8 cellular contexts compared by ENCODE assay signal in genomic region chr6:106515582-106515981, GRCh38.
A peak's percentile ranks its signal among the peaks of the same experiment; 100 is the strongest.
DNase-seq lines count a peak whose midpoint lies in the region; ATAC-seq and TF ChIP-seq lines count a peak whose summit lies in the region.
"Not testable (repeated sequence)": the region's sequence is repeated elsewhere in the genome, so short reads cannot be mapped to it uniquely, and the experiment has no call there.

No MANE protein-coding gene starts in this region.

- not testable (repeated sequence) for BruUV-seq in PC-9 (replicated peaks; lab: Mats Ljungman, UMichigan)

- peak overlapping the region; percentile 90; the same call in 1 of the 2 replicates for H3K4me2 ChIP-seq in PC-9

- not testable (repeated sequence) for H3K9me3 Mint-ChIP-seq in activated CD4-positive, alpha-beta T cell treated with anti-CD3 and anti-CD28 coated beads, Interleukin-2, amount 10 ng/mL, durations not matched to agents 7 days and 5 days; activated naive CD8-positive, alpha-beta T cell treated with anti-CD3 and anti-CD28 coated beads, Interleukin-2, amount 10 ng/mL, durations not matched to agents 7 days and 5 days; stimulated activated naive CD8-positive, alpha-beta T cell treated with anti-CD3 and anti-CD28 coated beads, Interleukin-15, amount 100 ng/mL, for 72 hours

- peaks cover 11% of the 10 kb centered on the region for H3K36me3 Mint-ChIP-seq in activated CD4-positive, alpha-beta T cell treated with anti-CD3 and anti-CD28 coated beads, Interleukin-2, amount 10 ng/mL, durations not matched to agents 7 days and 5 days (ENCODE audit: low read depth)
- H3K36me3 Mint-ChIP-seq in activated naive CD8-positive, alpha-beta T cell treated with anti-CD3 and anti-CD28 coated beads, Interleukin-2, amount 10 ng/mL, durations not matched to agents 7 days and 5 days = not testable (repeated sequence)

- not testable (repeated sequence) for H3K9me3 ChIP-seq in PC-9 (ENCODE audit: insufficient read depth, low read depth); muscle layer of duodenum (ENCODE audit: control insufficient read depth in 1 of 2, low read length in 2 of 2)

- H4K20me1 ChIP-seq in PC-9 (ENCODE audit: insufficient read depth) = not testable (repeated sequence)

- H3K27ac ChIP-seq in ACC112 (ENCODE audit: low read depth, low read length) (0 out of 2 replicates have a peak overlapping the region, but pooled peaks have one; percentile 5), epithelial cell of prostate (peak overlapping the region; percentile 75), muscle layer of duodenum (ENCODE audit: low read length) (peak overlapping the region; percentile 82)
- not testable (repeated sequence) for H3K27ac ChIP-seq in PC-9

- peak overlapping the region; percentile 86 for H3K4me3 ChIP-seq in ACC112 (ENCODE audit: low read depth, low read length)
- H3K4me3 ChIP-seq in GM06990 (replicated peaks; ENCODE audit: low read depth, low read length) = peak overlapping the region; percentile 38; the same call in 1 of the 2 replicates
- H3K4me3 ChIP-seq in PC-9 = not testable (repeated sequence)
- peak overlapping the region in 1 of 2 donors; percentile 62 for H3K4me3 ChIP-seq in muscle layer of duodenum (ENCODE audit: low read depth in 1 of 2, low read length in 2 of 2)

- H3K27ac Mint-ChIP-seq in activated CD4-positive, alpha-beta T cell treated with anti-CD3 and anti-CD28 coated beads, Interleukin-2, amount 10 ng/mL, durations not matched to agents 7 days and 5 days = peak overlapping the region; percentile 50
- not testable (repeated sequence) for H3K27ac Mint-ChIP-seq in activated naive CD8-positive, alpha-beta T cell treated with anti-CD3 and anti-CD28 coated beads, Interleukin-2, amount 10 ng/mL, durations not matched to agents 7 days and 5 days; stimulated activated naive CD8-positive, alpha-beta T cell treated with anti-CD3 and anti-CD28 coated beads, Interleukin-15, amount 100 ng/mL, for 72 hours

- CTCF ChIA-PET in PC-9 (lab: Charles Lee) = interaction anchor here (0.6 kb wide), 1 partner anchor 1198 kb away, joined by 4 read pairs; no protein-coding TSS in a partner anchor
- CTCF ChIA-PET in activated CD4-positive, alpha-beta T cell treated with anti-CD3 and anti-CD28 coated beads, Interleukin-2, amount 10 ng/mL, durations not matched to agents 7 days and 5 days (lab: Charles Lee) = interaction anchor here (0.6 kb wide), 1 partner anchor 826 kb away, joined by 3 read pairs; no protein-coding TSS in a partner anchor

- not testable (repeated sequence) for ATAC-seq in activated naive CD8-positive, alpha-beta T cell treated with anti-CD3 and anti-CD28 coated beads, Interleukin-2, amount 10 ng/mL, durations not matched to agents 7 days and 5 days (ENCODE audit: low read depth); stimulated activated naive CD8-positive, alpha-beta T cell treated with anti-CD3 and anti-CD28 coated beads, Interleukin-15, amount 100 ng/mL, for 72 hours

- H3K4me1 ChIP-seq in ACC112 (ENCODE audit: control insufficient read depth, insufficient read depth, low read length, unreplicated experiment) (peaks cover 37% of the 10 kb centered on the region), PC-9 (replicated peaks; ENCODE audit: insufficient read depth) (peaks cover 52% of the 10 kb centered on the region), muscle layer of duodenum (ENCODE audit: control insufficient read depth in 1 of 2, insufficient read depth in 2 of 2, low read length in 2 of 2) (peaks cover 6 to 16% of the 10 kb centered on the region in 2 donors)

- not testable (repeated sequence) for H3K27me3 Mint-ChIP-seq in activated CD4-positive, alpha-beta T cell treated with anti-CD3 and anti-CD28 coated beads, Interleukin-2, amount 10 ng/mL, durations not matched to agents 7 days and 5 days; activated naive CD8-positive, alpha-beta T cell treated with anti-CD3 and anti-CD28 coated beads, Interleukin-2, amount 10 ng/mL, durations not matched to agents 7 days and 5 days; stimulated activated naive CD8-positive, alpha-beta T cell treated with anti-CD3 and anti-CD28 coated beads, Interleukin-15, amount 100 ng/mL, for 72 hours

- H3K9me2 ChIP-seq in PC-9 (ENCODE audit: insufficient read depth) = not testable (repeated sequence)

- POLR2A ChIA-PET in PC-9 (lab: Charles Lee; ENCODE audit: unreplicated experiment) = interaction anchor here (0.6 kb wide), 1 partner anchor 12 kb away, joined by 11 read pairs; no protein-coding TSS in a partner anchor
- POLR2A ChIA-PET in activated CD4-positive, alpha-beta T cell treated with anti-CD3 and anti-CD28 coated beads, Interleukin-2, amount 10 ng/mL, durations not matched to agents 7 days and 5 days (lab: Charles Lee); activated naive CD8-positive, alpha-beta T cell treated with anti-CD3 and anti-CD28 coated beads, Interleukin-2, amount 10 ng/mL, durations not matched to agents 7 days and 5 days (lab: Charles Lee): not testable (repeated sequence)

- H3K79me2 ChIP-seq in ACC112 (ENCODE audit: control insufficient read depth, insufficient read depth, low read length, unreplicated experiment) = peaks cover 59% of the 10 kb centered on the region
- not testable (repeated sequence) for H3K79me2 ChIP-seq in PC-9 (ENCODE audit: low read depth)

- DNase-seq in GM06990 (ENCODE audit: extremely low read depth, insufficient read length); PC-9; activated CD4-positive, alpha-beta T cell treated with anti-CD3 and anti-CD28 coated beads, Interleukin-2, amount 10 ng/mL, durations not matched to agents 7 days and 5 days; activated naive CD8-positive, alpha-beta T cell treated with anti-CD3 and anti-CD28 coated beads, Interleukin-2, amount 10 ng/mL, durations not matched to agents 7 days and 5 days; epithelial cell of prostate (ENCODE audit: low read depth, low spot score); stimulated activated naive CD8-positive, alpha-beta T cell treated with anti-CD3 and anti-CD28 coated beads, Interleukin-15, amount 100 ng/mL, for 72 hours: not testable (repeated sequence)

- peaks cover 27% of the 10 kb centered on the region for H3F3A ChIP-seq in PC-9 (ENCODE audit: insufficient read depth, low read depth)

- peak overlapping the region; percentile 94 for H3K4me3 Mint-ChIP-seq in activated CD4-positive, alpha-beta T cell treated with anti-CD3 and anti-CD28 coated beads, Interleukin-2, amount 10 ng/mL, durations not matched to agents 7 days and 5 days
- H3K4me3 Mint-ChIP-seq in activated naive CD8-positive, alpha-beta T cell treated with anti-CD3 and anti-CD28 coated beads, Interleukin-2, amount 10 ng/mL, durations not matched to agents 7 days and 5 days = peak overlapping the region; percentile 90
- peak overlapping the region; percentile 44 to 93 for H3K4me3 Mint-ChIP-seq in stimulated activated naive CD8-positive, alpha-beta T cell treated with anti-CD3 and anti-CD28 coated beads, Interleukin-15, amount 100 ng/mL, for 72 hours

- H3K27me3 ChIP-seq in ACC112 (ENCODE audit: insufficient read depth, low read length); GM06990 (replicated peaks; ENCODE audit: control insufficient read depth, insufficient read depth, low read length); PC-9 (ENCODE audit: insufficient read depth, low read depth); muscle layer of duodenum (ENCODE audit: low read depth, low read length): not testable (repeated sequence)

- not testable (repeated sequence) for H3K36me3 ChIP-seq in ACC112 (ENCODE audit: insufficient read depth, low read length); GM06990 (ENCODE audit: control insufficient read depth, insufficient read depth, low read length); PC-9 (ENCODE audit: low read depth); muscle layer of duodenum (ENCODE audit: control insufficient read depth in 1 of 2, insufficient read depth in 2 of 2, low read length in 2 of 2)

- intact Hi-C loops in PC-9 (cut with micrococcal nuclease; ENCODE audit: unreplicated experiment) = not testable (repeated sequence)

- TF ChIP-seq CTCF in GM06990 (IDR thresholded peaks at IDR 0.05; ENCODE audit: insufficient read depth, low read length, poor library complexity, severe bottlenecking); PC-9 (conservative IDR thresholded peaks at IDR 0.05): not testable (repeated sequence)

- not testable (repeated sequence) for H2AFZ ChIP-seq in ACC112 (ENCODE audit: low read length, unreplicated experiment); PC-9

- H3K4me1 Mint-ChIP-seq in activated CD4-positive, alpha-beta T cell treated with anti-CD3 and anti-CD28 coated beads, Interleukin-2, amount 10 ng/mL, durations not matched to agents 7 days and 5 days = peaks cover 69% of the 10 kb centered on the region
- H3K4me1 Mint-ChIP-seq in activated naive CD8-positive, alpha-beta T cell treated with anti-CD3 and anti-CD28 coated beads, Interleukin-2, amount 10 ng/mL, durations not matched to agents 7 days and 5 days = peaks cover 51% of the 10 kb centered on the region
- H3K4me1 Mint-ChIP-seq in stimulated activated naive CD8-positive, alpha-beta T cell treated with anti-CD3 and anti-CD28 coated beads, Interleukin-15, amount 100 ng/mL, for 72 hours = peaks cover 74% of the 10 kb centered on the region
